In genomic region chr6:158023597-158023939, GRCh38 we compare ENCODE assay signal across 1 cellular context.
TF ChIP-seq lines count a peak whose summit lies in the region.

No MANE protein-coding gene starts in this region.

TF ChIP-seq in HepG2, 621 proteins besides CTCF, POLR2A, EP300 and RAD21 (continued from another document and continues in another):
- TF ChIP-seq ZHX1 (CRISPR knock-in tag; IDR thresholded peaks at IDR 0.05; ENCODE audit: low read depth) (no peak), CSRNP1 (CRISPR knock-in tag; IDR thresholded peaks at IDR 0.05) (no peak), SNRNP70 (IDR thresholded peaks at IDR 0.05; ENCODE audit: low read depth, low read length) (no peak), SNAPC4 (CRISPR knock-in tag; IDR thresholded peaks at IDR 0.05) (no peak), ZNF282 (IDR thresholded peaks at IDR 0.05; ENCODE audit: partially characterized antibody) (no peak), ZNF777 (CRISPR knock-in tag; IDR thresholded peaks at IDR 0.05) (no peak), ZFP90 (CRISPR knock-in tag; IDR thresholded peaks at IDR 0.05; ENCODE audit: borderline replicate concordance) (no peak), ZNF879 (CRISPR knock-in tag; IDR thresholded peaks at IDR 0.05) (no peak), ZBTB25 (CRISPR knock-in tag; IDR thresholded peaks at IDR 0.05) (no peak), TOE1 (CRISPR knock-in tag; IDR thresholded peaks at IDR 0.05) (no peak), ZNF354B (CRISPR knock-in tag; IDR thresholded peaks at IDR 0.05) (no peak), RBM39 (IDR thresholded peaks at IDR 0.05; ENCODE audit: low read depth, low read length, poor library complexity, severe bottlenecking) (no peak), PRDM15 (CRISPR knock-in tag; IDR thresholded peaks at IDR 0.05) (no peak), ZNF816 (CRISPR knock-in tag; IDR thresholded peaks at IDR 0.05; ENCODE audit: borderline replicate concordance) (no peak), ZBTB20 (CRISPR knock-in tag; IDR thresholded peaks at IDR 0.05; ENCODE audit: borderline replicate concordance, low read depth) (no peak), KLF9 (CRISPR knock-in tag; IDR thresholded peaks at IDR 0.05; ENCODE audit: low read depth) (0 out of 2 replicates have a peak, but pooled peaks have one; percentile 35), NPAS2 (CRISPR knock-in tag; IDR thresholded peaks at IDR 0.05; ENCODE audit: borderline replicate concordance) (no peak), ZNF280B (CRISPR knock-in tag; IDR thresholded peaks at IDR 0.05; ENCODE audit: borderline replicate concordance) (no peak), RBFOX2 (IDR thresholded peaks at IDR 0.05; ENCODE audit: low read depth, low read length) (no peak), FOSL1 (CRISPR knock-in tag; IDR thresholded peaks at IDR 0.05; ENCODE audit: borderline replicate concordance) (no peak), ARNT (IDR thresholded peaks at IDR 0.05) (no peak), ZNF841 (CRISPR knock-in tag; IDR thresholded peaks at IDR 0.05; ENCODE audit: borderline replicate concordance) (no peak), ZBTB7B (CRISPR knock-in tag; IDR thresholded peaks at IDR 0.05) (no peak), FOSL2 (CRISPR knock-in tag; IDR thresholded peaks at IDR 0.05) (0 out of 2 replicates have a peak, but pooled peaks have one; percentile 12), ZNF775 (CRISPR knock-in tag; IDR thresholded peaks at IDR 0.05; ENCODE audit: borderline replicate concordance) (no peak), BCL3 (CRISPR knock-in tag; IDR thresholded peaks at IDR 0.05) (no peak), DPF2 (CRISPR knock-in tag; IDR thresholded peaks at IDR 0.05; ENCODE audit: borderline replicate concordance, low read depth) (no peak), KAT7 (CRISPR knock-in tag; IDR thresholded peaks at IDR 0.05; ENCODE audit: borderline replicate concordance) (no peak), ZNF530 (CRISPR knock-in tag; IDR thresholded peaks at IDR 0.05; ENCODE audit: low read depth) (no peak), KDM6A (CRISPR knock-in tag; IDR thresholded peaks at IDR 0.05; ENCODE audit: low read depth) (no peak), ZSCAN29 (CRISPR knock-in tag; conservative IDR thresholded peaks at IDR 0.05) (no peak), ZNF431 (CRISPR knock-in tag; IDR thresholded peaks at IDR 0.05; ENCODE audit: borderline replicate concordance, low read depth) (no peak), ZNF629 (CRISPR knock-in tag; conservative IDR thresholded peaks at IDR 0.05) (no peak), NRL (CRISPR knock-in tag; IDR thresholded peaks at IDR 0.05; ENCODE audit: borderline replicate concordance) (no peak), RFX3 (CRISPR knock-in tag; IDR thresholded peaks at IDR 0.05) (no peak), RXRB (CRISPR knock-in tag; IDR thresholded peaks at IDR 0.05; ENCODE audit: borderline replicate concordance) (peak; percentile 43; the same call in 1 of the 2 replicates), SRSF9 (IDR thresholded peaks at IDR 0.05; ENCODE audit: borderline replicate concordance, insufficient read depth, low read depth, low read length, poor library complexity, severe bottlenecking) (no peak), IRF1 (CRISPR knock-in tag; IDR thresholded peaks at IDR 0.05; ENCODE audit: low read depth) (no peak), SKI (IDR thresholded peaks at IDR 0.05; ENCODE audit: partially characterized antibody) (no peak), ZNF891 (CRISPR knock-in tag; IDR thresholded peaks at IDR 0.05) (no peak), KLF6 (CRISPR knock-in tag; IDR thresholded peaks at IDR 0.05) (no peak), ZBTB33 (CRISPR knock-in tag; IDR thresholded peaks at IDR 0.05) (peak; percentile 41; the same call in 1 of the 2 replicates)
